ENCODE assay signal across 13 cellular contexts in genomic region chr22:44648085-44648820, GRCh38. TPM values are rescaled to one million over a fixed set of nuclear protein-coding genes. Genes with fewer than 3 reads are reported as not detected.
DNase-seq lines count a peak whose midpoint lies in the region; FAIRE-seq and TF ChIP-seq lines count a peak whose summit lies in the region.
"Had no signal": no experiment of that assay in that cellular context is flagged by ENCODE, and none has a peak within 500 bp of the region (broad histone marks: within the 10 kb centered on the region; RNA-seq: fewer than 3 reads in every experiment).

No MANE protein-coding gene starts in this region.

- peak overlapping the region; percentile 76; the same call in 1 of the 2 replicates for H3K4me3 Mint-ChIP-seq in HFFc6
- H3K4me3 Mint-ChIP-seq: activated naive CD8-positive, alpha-beta T cell had no signal

- TF ChIP-seq CTCF in HFFc6 (IDR thresholded peaks at IDR 0.05) (no peak), epithelial cell of esophagus (IDR thresholded peaks at IDR 0.05; ENCODE audit: insufficient read depth, low read depth, low read length, missing control alignments) (no peak), liver (IDR thresholded peaks at IDR 0.05; ENCODE audit: low read depth, low read length, missing input control) (no peak), stomach (IDR thresholded peaks at IDR 0.05) (no peak)

- TF ChIP-seq EP300 in stomach (IDR thresholded peaks at IDR 0.05) = no peak

- no peak for FAIRE-seq in GM12891 (lab: Jason Lieb, UNC)

- TF ChIP-seq RAD21 in liver (IDR thresholded peaks at IDR 0.05) = no peak

- no peaks in the 10 kb centered on the region for H3K4me1 ChIP-seq in liver (ENCODE audit: control insufficient read depth in 4 of 4, insufficient read depth in 4 of 4, low read length in 3 of 4)
- H3K4me1 ChIP-seq in stomach = peaks cover 0 to 10% (median 5%) of the 10 kb centered on the region in 4 donors

- no peaks in the 10 kb centered on the region for H3K36me3 Mint-ChIP-seq in HFFc6 (ENCODE audit: low read depth)
- H3K36me3 Mint-ChIP-seq: activated naive CD8-positive, alpha-beta T cell had no signal

- DNase-seq in HFFc6 (no peak), epithelial cell of esophagus (ENCODE audit: low read depth) (peak; percentile 11), stomach (no peak), GM12891 (ENCODE audit: insufficient read length, low spot score) (no peak), MG63 (no peak), NCI-H226 (no peak), NCI-H1694 (lab: John Stamatoyannopoulos, UW) (no peak)
- DNase-seq: activated CD4-positive, alpha-beta T cell treated with anti-CD3 and anti-CD28 coated beads, Interleukin-2, amount 50 U/mL, for 48 hours; Calu3 had no signal

- peaks cover 0 to 4% (median 0%) of the 10 kb centered on the region in 4 donors for H3K9me3 ChIP-seq in liver (ENCODE audit: control insufficient read depth in 4 of 4, low read length in 3 of 4)
- peaks cover 0 to 7% (median 0%) of the 10 kb centered on the region in 4 donors for H3K9me3 ChIP-seq in stomach
- H3K9me3 ChIP-seq in MG63 = no peaks in the 10 kb centered on the region; the same call in 1 of the 2 replicates

- H3K27me3 ChIP-seq in liver (ENCODE audit: control insufficient read depth in 4 of 4, insufficient read depth in 4 of 4, low read length in 3 of 4) = no peaks in the 10 kb centered on the region
- peaks cover 0 to 14% (median 0%) of the 10 kb centered on the region in 3 donors for H3K27me3 ChIP-seq in stomach
- H3K27me3 ChIP-seq in MG63 = no peaks in the 10 kb centered on the region

- H3K27me3 Mint-ChIP-seq in HFFc6 (ENCODE audit: insufficient read depth) = peaks cover 4% of the 10 kb centered on the region
- H3K27me3 Mint-ChIP-seq: activated naive CD8-positive, alpha-beta T cell had no signal

- intact Hi-C loops in stomach (cut with DNase I; ENCODE audit: low total_unique reads) = no loop called here

- H3K27ac Mint-ChIP-seq in HFFc6 = peak overlapping the region; percentile 96
- H3K27ac Mint-ChIP-seq: activated naive CD8-positive, alpha-beta T cell had no signal

- H3K36me3 ChIP-seq in liver (ENCODE audit: control insufficient read depth in 4 of 4, insufficient read depth in 3 of 4, low read depth in 1 of 4, low read length in 3 of 4) (no peaks in the 10 kb centered on the region), stomach (no peaks in the 10 kb centered on the region), MG63 (no peaks in the 10 kb centered on the region)

- WGBS in liver = 80% methylated on average over 12 of the region's 12 CpGs
- WGBS in stomach, 5 donors = 62 to 77% (median 71%) methylated on average over 11 to 12 of the region's 12 CpGs

- peak overlapping the region; percentile 67 to 69 for H3K27ac ChIP-seq in liver (ENCODE audit: low read depth in 1 of 2, low read length in 2 of 2)
- peak overlapping the region; percentile 16 to 81 (median 71) for H3K27ac ChIP-seq in stomach
- H3K27ac ChIP-seq: dorsolateral prefrontal cortex, SK-N-MC had no signal

- no peak overlapping the region for H3K9ac ChIP-seq in liver (ENCODE audit: low read depth in 1 of 2, low read length in 2 of 2)

- no peak for TF ChIP-seq POLR2A in stomach (IDR thresholded peaks at IDR 0.05)
- no peak for TF ChIP-seq POLR2A in GM12891 (IDR thresholded peaks at IDR 0.05; ENCODE audit: low read depth, low read length)

- H3K4me1 Mint-ChIP-seq in HFFc6 (ENCODE audit: low read depth) = peaks cover 14% of the 10 kb centered on the region

- H3K4me3 ChIP-seq in epithelial cell of esophagus (ENCODE audit: low read length) (no peak overlapping the region), liver (ENCODE audit: low read depth in 1 of 3, low read length in 3 of 3) (no peak overlapping the region), stomach (no peak overlapping the region), MG63 (no peak overlapping the region)
- H3K4me3 ChIP-seq: dorsolateral prefrontal cortex, SK-N-MC had no signal

- no peaks in the 10 kb centered on the region for H3K9me3 Mint-ChIP-seq in HFFc6

TF ChIP-seq in liver, 16 proteins besides CTCF, POLR2A, EP300 and RAD21:
- no peak for TF ChIP-seq HNF4G (IDR thresholded peaks at IDR 0.05)
- no peak for TF ChIP-seq YY1 (IDR thresholded peaks at IDR 0.05)
- no peak for TF ChIP-seq FOXA2 (IDR thresholded peaks at IDR 0.05)

TF ChIP-seq in GM12891, 5 proteins besides CTCF, POLR2A, EP300 and RAD21:
- no peak for TF ChIP-seq PAX5 (IDR thresholded peaks at IDR 0.05; ENCODE audit: insufficient read depth, low read length, severe bottlenecking)

RNA-seq across cellular contexts. Expression of gene PRR5, which starts 53.8 kb away (rescaled TPM):
- total RNA-seq in HFFc6 (2021; fragmentation: NEBNext Ultra II Directional; extraction: Animal tissue kit (Norgen Biotek cat#: 25700)) = 10 to 100 TPM in 1 of 6 experiments, 1 to 10 TPM in 5; 4.6 to 12.7 (median 5.2) TPM
- total RNA-seq in liver (10 to 100 TPM; 20.5 to 49.1 TPM), stomach (10 to 100 TPM in 3 of 5 donors, 1 to 10 TPM in 1, not detected in 1; 8.3 to 36.5 (median 26.9) TPM)
- polyA plus RNA-seq in liver (10 to 100 TPM; 11.5 to 18.1 TPM), stomach (10 to 100 TPM; 13.3 to 17.9 (median 16.1) TPM)
- 0.21 TPM for polyA plus RNA-seq in GM12891 (2012; ENCODE audit: low read depth, missing spikeins)
- total RNA-seq in MG63 (2014; rRNA removed; shearing (Covaris generic); ENCODE audit: low replicate concordance) = 24.0 and 45.5 TPM in 2 replicates
